Comparison of ENCODE assay signal across 15 cellular contexts in the genomic region with DNA sequence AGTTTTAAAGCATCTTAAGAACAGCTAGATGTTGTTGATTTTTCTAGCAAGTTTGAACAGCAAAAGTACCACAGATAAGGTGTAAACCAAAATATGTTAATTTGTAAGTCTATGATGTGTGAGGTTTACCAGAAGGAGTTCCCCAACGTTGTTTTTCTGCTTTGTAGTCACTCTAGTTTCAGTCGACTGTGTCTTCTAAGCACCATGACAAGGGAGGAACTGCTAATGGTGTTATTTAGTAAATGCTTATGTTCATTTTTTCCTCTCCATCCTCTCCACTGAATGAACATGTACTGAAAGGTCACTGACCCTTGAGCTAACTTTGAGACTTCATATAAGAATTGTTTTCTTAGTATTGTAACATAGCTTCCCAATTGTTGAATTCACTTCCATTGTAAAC. TPM values are rescaled to one million over a fixed set of nuclear protein-coding genes. Genes with fewer than 3 reads are reported as not detected.
DNase-seq lines count a peak whose midpoint lies in the region; ATAC-seq and TF ChIP-seq lines count a peak whose summit lies in the region.
"Had no signal": no experiment of that assay in that cellular context is flagged by ENCODE, and none has a peak within 500 bp of the region (broad histone marks: within the 10 kb centered on the region; RNA-seq: fewer than 3 reads in every experiment).

No MANE protein-coding gene starts in this region.

- no peaks in the 10 kb centered on the region for H3K27me3 Mint-ChIP-seq in activated CD8-positive, alpha-beta memory T cell treated with anti-CD3 and anti-CD28 coated beads, Interleukin-2, amount 10 ng/mL, durations not matched to agents 7 days and 5 days
- peaks cover 15% of the 10 kb centered on the region for H3K27me3 Mint-ChIP-seq in WTC11 (ENCODE audit: low read depth)

- ATAC-seq in activated CD8-positive, alpha-beta memory T cell treated with anti-CD3 and anti-CD28 coated beads, Interleukin-2, amount 10 ng/mL, durations not matched to agents 7 days and 5 days: peak; percentile 30
- peak; percentile 74 for ATAC-seq in HG02588 (IDR thresholded peaks at IDR 0.05; ENCODE audit: unreplicated experiment)
- ATAC-seq in HG03521 (IDR thresholded peaks at IDR 0.05; ENCODE audit: unreplicated experiment): peak; percentile 55
- peak; percentile 98 for ATAC-seq in stimulated activated effector memory CD8-positive, alpha-beta T cell treated with anti-CD3 and anti-CD28 coated beads, Interleukin-12 subunit alpha, Interleukin-12 subunit beta, amount 100 ng/mL, for 72 hours
- ATAC-seq in WTC11: no peak
- ATAC-seq: A549, right cardiac atrium, Right ventricle myocardium inferior had no signal

- no peak overlapping the region for H3K4me3 Mint-ChIP-seq in activated CD8-positive, alpha-beta memory T cell treated with anti-CD3 and anti-CD28 coated beads, Interleukin-2, amount 10 ng/mL, durations not matched to agents 7 days and 5 days
- no peak overlapping the region for H3K4me3 Mint-ChIP-seq in stimulated activated effector memory CD8-positive, alpha-beta T cell treated with anti-CD3 and anti-CD28 coated beads, Interleukin-12 subunit alpha, Interleukin-12 subunit beta, amount 100 ng/mL, for 72 hours
- no peak overlapping the region for H3K4me3 Mint-ChIP-seq in WTC11

- no peak for DNase-seq in activated CD8-positive, alpha-beta memory T cell treated with anti-CD3 and anti-CD28 coated beads, Interleukin-2, amount 10 ng/mL, durations not matched to agents 7 days and 5 days
- DNase-seq in activated CD8-positive, alpha-beta memory T cell treated with anti-CD3 and anti-CD28 coated beads, Interleukin-2, amount 50 U/mL, for 48 hours: no peak
- no peak for DNase-seq in stimulated activated effector memory CD8-positive, alpha-beta T cell treated with anti-CD3 and anti-CD28 coated beads, Interleukin-12 subunit alpha, Interleukin-12 subunit beta, amount 100 ng/mL, for 72 hours (ENCODE audit: low spot score in 2 of 2)
- DNase-seq in cortex of kidney (lab: John Stamatoyannopoulos, UW): no peak
- DNase-seq in WTC11 (ENCODE audit: low spot score): no peak
- DNase-seq in NCI-H1092 (lab: John Stamatoyannopoulos, UW): no peak
- DNase-seq: activated naive CD4-positive, alpha-beta T cell; DMS53; MG63; right cardiac atrium; transverse colon had no signal

- CTCF ChIA-PET in activated CD8-positive, alpha-beta memory T cell treated with anti-CD3 and anti-CD28 coated beads, Interleukin-2, amount 10 ng/mL, durations not matched to agents 7 days and 5 days (lab: Charles Lee): interaction anchor here (1.2 to 2.3 kb wide), 3 partner anchors 12 to 55 kb away, joined by 3 to 13 read pairs (median 3); partner anchors contain the start of gene MED23
- CTCF ChIA-PET in WTC11 (lab: Charles Lee): interaction anchor here (4.6 kb wide), 1 partner anchor 12 kb away, joined by 57 read pairs; the partner anchor contains the start of gene MED23

- peaks cover 4% of the 10 kb centered on the region for H3K4me1 Mint-ChIP-seq in activated CD8-positive, alpha-beta memory T cell treated with anti-CD3 and anti-CD28 coated beads, Interleukin-2, amount 10 ng/mL, durations not matched to agents 7 days and 5 days
- H3K4me1 Mint-ChIP-seq in stimulated activated effector memory CD8-positive, alpha-beta T cell treated with anti-CD3 and anti-CD28 coated beads, Interleukin-12 subunit alpha, Interleukin-12 subunit beta, amount 100 ng/mL, for 72 hours: peaks cover 8% of the 10 kb centered on the region
- no peaks in the 10 kb centered on the region for H3K4me1 Mint-ChIP-seq in WTC11

- peaks cover 4% of the 10 kb centered on the region for H3K36me3 Mint-ChIP-seq in activated CD8-positive, alpha-beta memory T cell treated with anti-CD3 and anti-CD28 coated beads, Interleukin-2, amount 10 ng/mL, durations not matched to agents 7 days and 5 days
- H3K36me3 Mint-ChIP-seq in stimulated activated effector memory CD8-positive, alpha-beta T cell treated with anti-CD3 and anti-CD28 coated beads, Interleukin-12 subunit alpha, Interleukin-12 subunit beta, amount 100 ng/mL, for 72 hours: no peaks in the 10 kb centered on the region
- H3K36me3 Mint-ChIP-seq in WTC11: no peaks in the 10 kb centered on the region

- TF ChIP-seq CTCF in WTC11 (IDR thresholded peaks at IDR 0.05): no peak

- peak overlapping the region; percentile 31 for H3K27ac Mint-ChIP-seq in activated CD8-positive, alpha-beta memory T cell treated with anti-CD3 and anti-CD28 coated beads, Interleukin-2, amount 10 ng/mL, durations not matched to agents 7 days and 5 days
- H3K27ac Mint-ChIP-seq in stimulated activated effector memory CD8-positive, alpha-beta T cell treated with anti-CD3 and anti-CD28 coated beads, Interleukin-12 subunit alpha, Interleukin-12 subunit beta, amount 100 ng/mL, for 72 hours: no peak overlapping the region
- H3K27ac Mint-ChIP-seq in WTC11: no peak overlapping the region

- POLR2A ChIA-PET in WTC11 (lab: Charles Lee): no interaction called here

- H3K9me3 Mint-ChIP-seq in activated CD8-positive, alpha-beta memory T cell treated with anti-CD3 and anti-CD28 coated beads, Interleukin-2, amount 10 ng/mL, durations not matched to agents 7 days and 5 days (ENCODE audit: low read depth): no peaks in the 10 kb centered on the region
- H3K9me3 Mint-ChIP-seq in stimulated activated effector memory CD8-positive, alpha-beta T cell treated with anti-CD3 and anti-CD28 coated beads, Interleukin-12 subunit alpha, Interleukin-12 subunit beta, amount 100 ng/mL, for 72 hours: no peaks in the 10 kb centered on the region
- H3K9me3 Mint-ChIP-seq in WTC11: no peaks in the 10 kb centered on the region

TF ChIP-seq in WTC11, 78 proteins besides CTCF, POLR2A, EP300 and RAD21:
- TF ChIP-seq ZSCAN18 (CRISPR knock-in tag; IDR thresholded peaks at IDR 0.05): no peak

RNA-seq across cellular contexts. Expression of gene ENPP3, which starts 3.0 kb away (rescaled TPM):
- 1 to 10 TPM in 1 of 2 experiments, under 1 TPM in 1; 0.93 to 1.4 TPM for total RNA-seq in activated CD8-positive, alpha-beta memory T cell treated with anti-CD3 and anti-CD28 coated beads, Interleukin-2, amount 10 ng/mL, durations not matched to agents 7 days and 5 days
- 0.48 TPM in 1 of 3 replicates, not detected in the others for total RNA-seq in WTC11 (2021)

RNA-seq across cellular contexts. Expression of gene MED23, which starts 12.1 kb away (rescaled TPM):
- 10 to 100 TPM; 28.4 to 33.1 TPM for total RNA-seq in activated CD8-positive, alpha-beta memory T cell treated with anti-CD3 and anti-CD28 coated beads, Interleukin-2, amount 10 ng/mL, durations not matched to agents 7 days and 5 days
- 18.0 to 19.0 TPM (median 18.3 TPM) in 3 replicates for total RNA-seq in WTC11 (2021)
